Comparison of ENCODE assay signal across 12 cellular contexts in genomic region chr5:80963966-80964481, GRCh38. TPM values are rescaled to one million over a fixed set of nuclear protein-coding genes. Genes with fewer than 3 reads are reported as not detected.
DNase-seq lines count a peak whose midpoint lies in the region; ATAC-seq and TF ChIP-seq lines count a peak whose summit lies in the region.
"Had no signal": no experiment of that assay in that cellular context is flagged by ENCODE, and none has a peak within 500 bp of the region (broad histone marks: within the 10 kb centered on the region; RNA-seq: fewer than 3 reads in every experiment).

No MANE protein-coding gene starts in this region.

- ATAC-seq in left ventricle myocardium superior (no peak), T-cell (replicated peaks in 1 of 4) (no peak), GM19324 (IDR thresholded peaks at IDR 0.05; ENCODE audit: low FRiP score, unreplicated experiment) (no peak)
- ATAC-seq: K562 had no signal

- H3K4me1 ChIP-seq in right atrium auricular region = peaks cover 0 to 17% of the 10 kb centered on the region in 2 donors
- peaks cover 23% of the 10 kb centered on the region for H3K4me1 ChIP-seq in fibroblast of lung (ENCODE audit: control insufficient read depth, extremely low read depth, insufficient read depth, low read length)
- H3K4me1 ChIP-seq in uterus = no peaks in the 10 kb centered on the region
- H3K4me1 ChIP-seq: prostate gland had no signal

- no peak overlapping the region for H3K9ac ChIP-seq in fibroblast of lung (ENCODE audit: insufficient read depth, low read length)
- H3K9ac ChIP-seq: BLaER1 treated with 17β-estradiol and CSF1 and Interleukin-3, amounts not matched to agents 10 nM and 100 nM had no signal

- POLR2A ChIA-PET in T-cell (lab: Charles Lee) = interaction anchor here in 1 of 2 donors (0.7 kb wide), 1 partner anchor 129 kb away, joined by 3 read pairs; no protein-coding TSS in a partner anchor

- peaks cover 0 to 5% of the 10 kb centered on the region in 2 donors for H3K27me3 Mint-ChIP-seq in T-cell

- H3K4me1 Mint-ChIP-seq in T-cell = peaks cover 64 to 67% (median 67%) of the 10 kb centered on the region in 3 donors

- intact Hi-C loops in left ventricle myocardium superior (cut with micrococcal nuclease) (no loop called here), uterus (cut with DNase I; ENCODE audit: low total_unique reads) (no loop called here)

- peak overlapping the region; percentile 23 to 62 for H3K27ac Mint-ChIP-seq in T-cell

- TF ChIP-seq CTCF in right atrium auricular region (IDR thresholded peaks at IDR 0.05) = no peak
- no peak for TF ChIP-seq CTCF in fibroblast of lung (conservative IDR thresholded peaks at IDR 0.05 in 1 of 2, IDR thresholded peaks at IDR 0.05 in 1 of 2; ENCODE audit: low read depth in 1 of 2, low read length in 2 of 2)
- no peak for TF ChIP-seq CTCF in uterus (IDR thresholded peaks at IDR 0.05)

- peaks cover 33% of the 10 kb centered on the region for H3K79me2 ChIP-seq in fibroblast of lung (ENCODE audit: control insufficient read depth, insufficient read depth, low read length)

- H3K27ac ChIP-seq in right atrium auricular region (peak overlapping the region; percentile 36 to 62), fibroblast of lung (ENCODE audit: insufficient read depth, low read length) (peak overlapping the region; percentile 44), uterus (peak overlapping the region; percentile 24 to 84), caudate nucleus (ENCODE audit: low read depth, low read length) (no peak overlapping the region)
- H3K27ac ChIP-seq: BLaER1 treated with 17β-estradiol and CSF1 and Interleukin-3, amounts not matched to agents 10 nM and 100 nM had no signal

- no peaks in the 10 kb centered on the region for H3K27me3 ChIP-seq in right atrium auricular region
- no peaks in the 10 kb centered on the region for H3K27me3 ChIP-seq in fibroblast of lung (ENCODE audit: control insufficient read depth, insufficient read depth, low read length)
- H3K27me3 ChIP-seq in uterus = no peaks in the 10 kb centered on the region
- H3K27me3 ChIP-seq: BLaER1 treated with 17β-estradiol and CSF1 and Interleukin-3, amounts not matched to agents 10 nM and 100 nM had no signal

- H3K36me3 ChIP-seq in right atrium auricular region (no peaks in the 10 kb centered on the region), fibroblast of lung (ENCODE audit: control insufficient read depth, insufficient read depth, low read length) (no peaks in the 10 kb centered on the region), uterus (no peaks in the 10 kb centered on the region)
- H3K36me3 ChIP-seq: BLaER1 treated with 17β-estradiol and CSF1 and Interleukin-3, amounts not matched to agents 10 nM and 100 nM; prostate gland had no signal

- CTCF ChIA-PET in T-cell (lab: Charles Lee) = interaction anchor here (0.6 to 0.9 kb wide), 3 partner anchors 46 to 276 kb away, joined by 3 to 4 read pairs (median 3); no protein-coding TSS in a partner anchor

- H3K4me2 ChIP-seq in fibroblast of lung (ENCODE audit: extremely low read depth, insufficient read depth, low read length) = peak overlapping the region; percentile 79
- H3K4me2 ChIP-seq: BLaER1 treated with 17β-estradiol and CSF1 and Interleukin-3, amounts not matched to agents 10 nM and 100 nM had no signal

- H3K4me3 ChIP-seq in right atrium auricular region = no peak overlapping the region
- peak overlapping the region in 3 of 4 experiments; percentile 5 to 29 (median 11) for H3K4me3 ChIP-seq in fibroblast of lung (replicated peaks in 1 of 4; ENCODE audit: control extremely low read depth in 1 of 4, insufficient read depth in 1 of 4, low read depth in 3 of 4, low read length in 4 of 4)
- H3K4me3 ChIP-seq in uterus = no peak overlapping the region
- H3K4me3 ChIP-seq: BLaER1 treated with 17β-estradiol and CSF1 and Interleukin-3, amounts not matched to agents 10 nM and 100 nM; K562; prostate gland had no signal

- H3K4me3 Mint-ChIP-seq in T-cell = peak overlapping the region; percentile 41 to 89 (median 42)

- H3K9me3 ChIP-seq in right atrium auricular region (no peaks in the 10 kb centered on the region), fibroblast of lung (ENCODE audit: control insufficient read depth, insufficient read depth, low read depth, low read length) (no peaks in the 10 kb centered on the region), uterus (no peaks in the 10 kb centered on the region)
- H3K9me3 ChIP-seq: prostate gland had no signal

- H3K36me3 Mint-ChIP-seq in T-cell = no peaks in the 10 kb centered on the region

- H3K9me3 Mint-ChIP-seq in T-cell = no peaks in the 10 kb centered on the region

- H2AFZ ChIP-seq in fibroblast of lung (ENCODE audit: low read length) = no peak overlapping the region

- DNase-seq in right atrium auricular region (ENCODE audit: low spot score) (no peak), left ventricle myocardium superior (no peak), T-cell (no peak), fibroblast of lung (ENCODE audit: low read depth in 2 of 2) (peak; percentile 69 to 76), uterus (no peak), caudate nucleus (lab: John Stamatoyannopoulos, UW) (no peak), NCI-H748 (lab: John Stamatoyannopoulos, UW; ENCODE audit: unreplicated experiment) (no peak)
- DNase-seq: cerebellar nuclear complex had no signal

- no peak for TF ChIP-seq POLR2A in uterus (IDR thresholded peaks at IDR 0.05)

- H4K20me1 ChIP-seq in fibroblast of lung (ENCODE audit: control insufficient read depth, extremely low read depth, insufficient read depth, low read length) = no peaks in the 10 kb centered on the region
- H4K20me1 ChIP-seq: BLaER1 treated with 17β-estradiol and CSF1 and Interleukin-3, amounts not matched to agents 10 nM and 100 nM had no signal

RNA-seq across cellular contexts. Expression of gene RASGRF2, which starts 3.9 kb away (rescaled TPM):
- total RNA-seq in right atrium auricular region (1 to 10 TPM; 3.5 to 6.3 TPM), left ventricle myocardium superior (6.5 TPM), T-cell (10 to 100 TPM; 25.2 to 53.0 (median 27.0) TPM), fibroblast of lung (12.1 and 19.5 TPM in 2 replicates), uterus (10 to 100 TPM in 3 of 4 donors, 1 to 10 TPM in 1; 3.3 to 26.4 (median 12.3) TPM)
- 3.5 and 17.1 TPM in 2 replicates for polyA plus RNA-seq in fibroblast of lung
- polyA plus RNA-seq in fibroblast of lung (2012) = 2.3 and 10.4 TPM in 2 replicates
- 2.6 and 17.9 TPM in 2 replicates for polyA minus RNA-seq in fibroblast of lung (ENCODE audit: low replicate concordance)

Comparison
In these comparisons a context has a peak if more than half of its experiments do, and no peak if none do; other contexts are left out.
1. DNase-seq: peak in fibroblast of lung (2 of 2); none in right atrium auricular region (single experiment), left ventricle myocardium superior (single experiment), T-cell (0 of 34), uterus (0 of 2), caudate nucleus (0 of 61) and NCI-H748 (single experiment).
2. H3K4me3 ChIP-seq: peak in fibroblast of lung (3 of 4); none in right atrium auricular region (0 of 2) and uterus (0 of 2).